ENCODE assay signal across 8 cellular contexts in genomic region chrX:68895339-68896250, GRCh38.
DNase-seq lines count a peak whose midpoint lies in the region; ATAC-seq and FAIRE-seq lines count a peak whose summit lies in the region.

No MANE protein-coding gene starts in this region.

- no peak overlapping the region for H2BK120ac ChIP-seq in mesendoderm (ENCODE audit: low read depth, low read length)

- no peak overlapping the region for H4K5ac ChIP-seq in mesendoderm (ENCODE audit: low read length)

- H3K23ac ChIP-seq in mesendoderm (ENCODE audit: low read length) = no peak overlapping the region

- H2BK15ac ChIP-seq in mesendoderm (replicated peaks; ENCODE audit: low read depth) = no peak overlapping the region

- H3K4me1 ChIP-seq in mesendoderm (ENCODE audit: control insufficient read depth, low read depth, low read length) = no peaks in the 10 kb centered on the region

- no peaks in the 10 kb centered on the region for H3K27me3 Mint-ChIP-seq in activated naive CD8-positive, alpha-beta T cell treated with anti-CD3 and anti-CD28 coated beads, Interleukin-2, amount 50 U/mL, for 24 hours
- H3K27me3 Mint-ChIP-seq in activated naive CD8-positive, alpha-beta T cell treated with anti-CD3 and anti-CD28 coated beads for 36 hours = no peaks in the 10 kb centered on the region
- peaks cover 0 to 6% of the 10 kb centered on the region in 2 donors for H3K27me3 Mint-ChIP-seq in T-cell

- no peak overlapping the region for H3K56ac ChIP-seq in mesendoderm (ENCODE audit: low read length)

- no peak overlapping the region for H2BK5ac ChIP-seq in mesendoderm (ENCODE audit: low read length)

- H3K4me1 Mint-ChIP-seq in activated naive CD8-positive, alpha-beta T cell treated with anti-CD3 and anti-CD28 coated beads, Interleukin-2, amount 50 U/mL, for 24 hours = peaks cover 1% of the 10 kb centered on the region
- peaks cover 2% of the 10 kb centered on the region for H3K4me1 Mint-ChIP-seq in activated naive CD8-positive, alpha-beta T cell treated with anti-CD3 and anti-CD28 coated beads for 36 hours
- peaks cover 8 to 11% (median 9%) of the 10 kb centered on the region in 3 donors for H3K4me1 Mint-ChIP-seq in T-cell

- no peak overlapping the region for H3K18ac ChIP-seq in mesendoderm (ENCODE audit: low read length)

- no peaks in the 10 kb centered on the region for H3K79me1 ChIP-seq in mesendoderm (ENCODE audit: low read length)

- H3K79me2 ChIP-seq in mesendoderm (ENCODE audit: control insufficient read depth, insufficient read depth, low read length) = no peaks in the 10 kb centered on the region

- no peak overlapping the region for H3K4ac ChIP-seq in mesendoderm (ENCODE audit: low read depth, low read length)

- no peak for DNase-seq in activated naive CD8-positive, alpha-beta T cell treated with anti-CD3 and anti-CD28 coated beads, Interleukin-2, amount 50 U/mL, for 24 hours
- no peak for DNase-seq in activated naive CD8-positive, alpha-beta T cell treated with anti-CD3 and anti-CD28 coated beads for 36 hours
- DNase-seq in dermis microvascular lymphatic vessel endothelial cell (ENCODE audit: low read depth in 2 of 2) (peak; percentile 5 to 72), mesendoderm (peak; percentile 53), urothelium cell line (ENCODE audit: low spot score) (peak; percentile 29), T-cell (no peak), KBM-7 (no peak)
- no peak for DNase-seq in activated effector memory CD4-positive, alpha-beta T cell treated with Interleukin-2 at 50 U/mL for 16 hours

- H4K8ac ChIP-seq in mesendoderm (ENCODE audit: low read depth, low read length) = no peak overlapping the region

- no peak overlapping the region for H3K4me3 ChIP-seq in mesendoderm (ENCODE audit: low read length)

- no peaks in the 10 kb centered on the region for H3K27me3 ChIP-seq in mesendoderm (ENCODE audit: insufficient read depth, low read length, poor library complexity)

- no peaks in the 10 kb centered on the region for H3K36me3 ChIP-seq in mesendoderm (ENCODE audit: control insufficient read depth, insufficient read depth, low read length)

- H3K4me2 ChIP-seq in mesendoderm (ENCODE audit: low read length) = no peak overlapping the region

- H3K4me3 Mint-ChIP-seq in activated naive CD8-positive, alpha-beta T cell treated with anti-CD3 and anti-CD28 coated beads, Interleukin-2, amount 50 U/mL, for 24 hours = no peak overlapping the region
- no peak overlapping the region for H3K4me3 Mint-ChIP-seq in activated naive CD8-positive, alpha-beta T cell treated with anti-CD3 and anti-CD28 coated beads for 36 hours
- peak overlapping the region in 1 of 3 donors; percentile 75 for H3K4me3 Mint-ChIP-seq in T-cell

- in situ Hi-C loops in KBM-7 (cut with MboI; ENCODE audit: low pct_unique_long_range_greater_than_20kb, low sequenced_read_pairs) = no loop called here

- H3K9me3 Mint-ChIP-seq in activated naive CD8-positive, alpha-beta T cell treated with anti-CD3 and anti-CD28 coated beads, Interleukin-2, amount 50 U/mL, for 24 hours = no peaks in the 10 kb centered on the region
- H3K9me3 Mint-ChIP-seq in activated naive CD8-positive, alpha-beta T cell treated with anti-CD3 and anti-CD28 coated beads for 36 hours = no peaks in the 10 kb centered on the region
- H3K9me3 Mint-ChIP-seq in T-cell = no peaks in the 10 kb centered on the region

- no peak overlapping the region for H3K9ac ChIP-seq in mesendoderm (ENCODE audit: low read length)

- peak; percentile 34 for ATAC-seq in activated naive CD8-positive, alpha-beta T cell treated with anti-CD3 and anti-CD28 coated beads, Interleukin-2, amount 50 U/mL, for 24 hours
- no peak for ATAC-seq in T-cell (replicated peaks in 1 of 4)

- no peak overlapping the region for H2AK5ac ChIP-seq in mesendoderm (ENCODE audit: low read length)

- no peak for FAIRE-seq in urothelium cell line (lab: Jason Lieb, UNC)

- WGBS in mesendoderm (ENCODE audit: extremely low coverage, insufficient coverage, low lambda C conversion rate) = no CpG with 5 or more reads among the region's 9 CpGs

- CTCF ChIA-PET in T-cell (lab: Charles Lee) = interaction anchor here in 1 of 2 donors (1.2 kb wide), 1 partner anchor 67 kb away, joined by 3 read pairs; the partner anchor contains the start of gene EFNB1

- no peak overlapping the region for H3K27ac Mint-ChIP-seq in activated naive CD8-positive, alpha-beta T cell treated with anti-CD3 and anti-CD28 coated beads, Interleukin-2, amount 50 U/mL, for 24 hours
- H3K27ac Mint-ChIP-seq in activated naive CD8-positive, alpha-beta T cell treated with anti-CD3 and anti-CD28 coated beads for 36 hours = no peak overlapping the region
- no peak overlapping the region for H3K27ac Mint-ChIP-seq in T-cell

- POLR2A ChIA-PET in T-cell (lab: Charles Lee) = interaction anchor here in 1 of 2 donors (1.0 kb wide), 1 partner anchor 67 kb away, joined by 3 read pairs; the partner anchor contains the start of gene EFNB1

- no peak overlapping the region for H3K27ac ChIP-seq in mesendoderm (ENCODE audit: low read depth, low read length)

- H3K36me3 Mint-ChIP-seq in activated naive CD8-positive, alpha-beta T cell treated with anti-CD3 and anti-CD28 coated beads, Interleukin-2, amount 50 U/mL, for 24 hours (ENCODE audit: low read depth) = no peaks in the 10 kb centered on the region
- H3K36me3 Mint-ChIP-seq in activated naive CD8-positive, alpha-beta T cell treated with anti-CD3 and anti-CD28 coated beads for 36 hours = no peaks in the 10 kb centered on the region
- no peaks in the 10 kb centered on the region for H3K36me3 Mint-ChIP-seq in T-cell

Comparison
In these comparisons a context has a peak if more than half of its experiments do, and no peak if none do; other contexts are left out.
1. DNase-seq: peak in dermis microvascular lymphatic vessel endothelial cell (2 of 2), mesendoderm (single experiment) and urothelium cell line (single experiment); none in activated naive CD8-positive, alpha-beta T cell treated with anti-CD3 and anti-CD28 coated beads, Interleukin-2, amount 50 U/mL, for 24 hours (single experiment), activated naive CD8-positive, alpha-beta T cell treated with anti-CD3 and anti-CD28 coated beads for 36 hours (single experiment), T-cell (0 of 34), KBM-7 (single experiment) and activated effector memory CD4-positive, alpha-beta T cell treated with Interleukin-2 at 50 U/mL for 16 hours (single experiment).